ENCODE assay signal across 20 cellular contexts in the genomic region with DNA sequence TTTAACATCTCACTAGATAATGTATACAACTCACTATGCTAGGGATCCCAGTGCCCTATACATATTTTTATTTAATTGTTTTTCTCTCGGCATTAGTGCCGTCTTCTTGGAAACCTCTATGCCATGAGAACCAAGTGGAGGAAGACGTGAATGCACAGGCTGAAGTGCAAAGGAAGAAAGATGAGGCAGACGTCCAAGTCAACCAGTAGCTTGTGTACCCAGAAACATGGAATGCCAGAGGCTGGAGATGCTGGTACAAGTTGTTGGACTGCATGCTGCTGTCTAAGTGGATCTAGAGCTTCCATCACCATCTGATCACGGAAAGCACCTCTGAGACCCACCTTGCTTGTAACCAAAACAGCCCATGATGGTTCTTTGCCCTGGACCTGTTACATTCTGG.
"Had no signal": no experiment of that assay in that cellular context is flagged by ENCODE, and none has a peak within 500 bp of the region (broad histone marks: within the 10 kb centered on the region; RNA-seq: fewer than 3 reads in every experiment).

No MANE protein-coding gene starts in this region.

- H3K9me3 ChIP-seq: heart left ventricle, neutrophil, right lobe of liver, tibial artery had no signal

- H3K4me3 ChIP-seq: coronary artery, heart left ventricle, right lobe of liver, tibial artery had no signal

- DNase-seq: activated CD4-positive, alpha-beta T cell treated with anti-CD3 and anti-CD28 coated beads, Interleukin-2, amount 10 ng/mL, durations not matched to agents 7 days and 5 days; activated CD4-positive, CD25-positive, alpha-beta regulatory T cell; activated CD8-positive, alpha-beta memory T cell treated with anti-CD3 and anti-CD28 coated beads, Interleukin-2, amount 10 ng/mL, durations not matched to agents 7 days and 5 days; activated CD8-positive, alpha-beta T cell treated with anti-CD3 and anti-CD28 coated beads for 36 hours; activated gamma-delta T cell; activated naive CD4-positive, alpha-beta T cell treated with anti-CD3 and anti-CD28 coated beads, Interleukin-2, amount 50 U/mL, for 16 hours; activated naive CD8-positive, alpha-beta T cell treated with anti-CD3 and anti-CD28 coated beads, Interleukin-2, amount 50 U/mL, for 24 hours; heart left ventricle; left cardiac atrium; mesenchymal stem cell; right lobe of liver; small intestine; stimulated activated CD4-positive, alpha-beta T cell treated with anti-CD3 and anti-CD28 coated beads, Interleukin-2, amount 100 ng/mL, for 24 hours; stimulated activated naive CD8-positive, alpha-beta T cell treated with anti-CD3 and anti-CD28 coated beads, Interleukin-15, amount 100 ng/mL, for 72 hours; T-helper 17 cell; tibial artery had no signal

- H3K27ac ChIP-seq: brain microvascular endothelial cell, coronary artery, heart left ventricle, neutrophil, right lobe of liver, tibial artery had no signal

- H3K4me1 ChIP-seq: heart left ventricle, tibial artery had no signal

- H3K27me3 ChIP-seq: brain microvascular endothelial cell, heart left ventricle, neutrophil, right lobe of liver, tibial artery had no signal

- H3K36me3 ChIP-seq: brain microvascular endothelial cell, heart left ventricle, neutrophil, right lobe of liver, tibial artery had no signal

- ATAC-seq: activated CD8-positive, alpha-beta memory T cell treated with anti-CD3 and anti-CD28 coated beads, Interleukin-2, amount 10 ng/mL, durations not matched to agents 7 days and 5 days; activated CD8-positive, alpha-beta T cell treated with anti-CD3 and anti-CD28 coated beads for 36 hours; activated naive CD8-positive, alpha-beta T cell treated with anti-CD3 and anti-CD28 coated beads, Interleukin-2, amount 50 U/mL, for 24 hours; heart left ventricle; stimulated activated effector memory CD8-positive, alpha-beta T cell treated with anti-CD3 and anti-CD28 coated beads, Interleukin-12 subunit alpha, Interleukin-12 subunit beta, amount 100 ng/mL, for 72 hours; stimulated activated naive CD8-positive, alpha-beta T cell treated with anti-CD3 and anti-CD28 coated beads, Interleukin-15, amount 100 ng/mL, for 72 hours; T-helper 17 cell had no signal
